Comparison of ENCODE assay signal across 33 cellular contexts in genomic region chr6:64920257-64920656, GRCh38.
"Had no signal": no experiment of that assay in that cellular context is flagged by ENCODE, and none has a peak within 500 bp of the region (broad histone marks: within the 10 kb centered on the region; RNA-seq: fewer than 3 reads in every experiment).

No MANE protein-coding gene starts in this region.

- H3K4me1 ChIP-seq: adrenal gland, ascending aorta, body of pancreas, breast epithelium had no signal

- H3K27ac ChIP-seq: adrenal gland, ascending aorta, body of pancreas, brain microvascular endothelial cell, breast epithelium, cardiac muscle cell had no signal

- H3K4me3 ChIP-seq: adrenal gland, ascending aorta, body of pancreas, breast epithelium, cardiac muscle cell had no signal

- H3K27me3 ChIP-seq: adrenal gland, ascending aorta, body of pancreas, brain microvascular endothelial cell, breast epithelium, cardiac muscle cell had no signal

- H3K9me3 ChIP-seq: adrenal gland, ascending aorta, body of pancreas, breast epithelium had no signal

- FAIRE-seq: astrocyte, bronchial epithelial cell had no signal

- DNase-seq: activated effector memory CD4-positive, alpha-beta T cell treated with anti-CD3 and anti-CD28 coated beads, Interleukin-2, amount 50 U/mL, for 16 hours; activated effector memory CD4-positive, alpha-beta T cell treated with Interleukin-2 at 50 U/mL for 16 hours; activated gamma-delta T cell; activated gamma-delta T cell treated with Interleukin-2 at 50 U/mL for 16 hours; activated naive CD4-positive, alpha-beta T cell; activated naive CD4-positive, alpha-beta T cell treated with anti-CD3 and anti-CD28 coated beads for 36 hours; activated naive CD4-positive, alpha-beta T cell treated with anti-CD3 and anti-CD28 coated beads, Interleukin-2, amount 10 ng/mL, durations not matched to agents 7 days and 5 days; activated naive CD4-positive, alpha-beta T cell treated with anti-CD3 and anti-CD28 coated beads, Interleukin-2, amount 50 U/mL, for 16 hours; activated naive CD4-positive, alpha-beta T cell treated with Interleukin-2 at 50 U/mL for 16 hours; activated naive CD8-positive, alpha-beta T cell treated with anti-CD3 and anti-CD28 coated beads for 36 hours; activated naive CD8-positive, alpha-beta T cell treated with anti-CD3 and anti-CD28 coated beads, Interleukin-2, amount 10 ng/mL, durations not matched to agents 7 days and 5 days; activated naive CD8-positive, alpha-beta T cell treated with anti-CD3 and anti-CD28 coated beads, Interleukin-2, amount 50 U/mL, for 24 hours; activated T-cell treated with anti-CD3 and anti-CD28 coated beads, Interleukin-2, amount 50 U/mL, for 24 hours; activated T-cell treated with anti-CD3 and anti-CD28 coated beads, Interleukin-2, amount 50 U/mL, for 4 hours; activated T-cell treated with anti-CD3 and anti-CD28 coated beads, Interleukin-2, amount 50 U/mL, for 48 hours; activated T-cell treated with anti-CD3 and anti-CD28 coated beads, Interleukin-2, amount 50 U/mL, for 72 hours; adrenal gland; amniotic stem cell; amygdala; anterior cingulate cortex; aorta; body of pancreas; brain microvascular endothelial cell; caudate nucleus; central memory CD4-positive, alpha-beta T cell; cerebellar nuclear complex had no signal

- ATAC-seq: activated naive CD4-positive, alpha-beta T cell treated with anti-CD3 and anti-CD28 coated beads, Interleukin-2, amount 50 U/mL, for 72 hours; activated naive CD8-positive, alpha-beta T cell treated with anti-CD3 and anti-CD28 coated beads, Interleukin-2, amount 50 U/mL, for 24 hours; activated T-cell treated with anti-CD3 and anti-CD28 coated beads, Interleukin-2, amount 50 U/mL, for 4 hours; activated T-cell treated with anti-CD3 and anti-CD28 coated beads, Interleukin-2, amount 50 U/mL, for 72 hours; activated T-helper 17 cell treated with anti-CD3 and anti-CD28 coated beads, Interleukin-2, amount 50 U/mL, for 72 hours; body of pancreas had no signal

- H3K36me3 ChIP-seq: adrenal gland, ascending aorta, brain microvascular endothelial cell, breast epithelium, cardiac muscle cell had no signal
